ENCODE assay signal across 28 cellular contexts in genomic region chr2:159224061-159224813, GRCh38.
A peak's percentile ranks its signal among the peaks of the same experiment; 100 is the strongest.
DNase-seq lines count a peak whose midpoint lies in the region; ATAC-seq, FAIRE-seq and TF ChIP-seq lines count a peak whose summit lies in the region.
"Had no signal": no experiment of that assay in that cellular context is flagged by ENCODE, and none has a peak within 500 bp of the region (broad histone marks: within the 10 kb centered on the region; RNA-seq: fewer than 3 reads in every experiment).

No MANE protein-coding gene starts in this region.

- H3F3A ChIP-seq in neural progenitor cell (ENCODE audit: low read depth), result no peaks in the 10 kb centered on the region

- no peaks in the 10 kb centered on the region for H3K9me3 ChIP-seq in DND-41 (ENCODE audit: insufficient read depth, low read length, severe bottlenecking)
- H3K9me3 ChIP-seq in K562 (replicated peaks; ENCODE audit: control insufficient read depth, insufficient read depth, low read depth, low read length), result no peaks in the 10 kb centered on the region
- no peaks in the 10 kb centered on the region for H3K9me3 ChIP-seq in right cardiac atrium (ENCODE audit: control insufficient read depth, low read length)
- no peaks in the 10 kb centered on the region for H3K9me3 ChIP-seq in neural progenitor cell (ENCODE audit: low read depth)
- H3K9me3 ChIP-seq: mucosa of descending colon, pancreas, tibial artery had no signal

- peaks cover 33% of the 10 kb centered on the region for H3K36me3 Mint-ChIP-seq in neural progenitor cell
- H3K36me3 Mint-ChIP-seq: activated naive CD4-positive, alpha-beta T cell treated with anti-CD3 and anti-CD28 coated beads, Interleukin-2, amount 50 U/mL, for 24 hours; CD8-positive, alpha-beta T cell had no signal

- BruUV-seq in K562 (replicated peaks; lab: Mats Ljungman, UMichigan), result no TSS peak

- WGBS in K562 (ENCODE audit: insufficient coverage, low coverage, missing lambda C conversion rate), result 46% methylated on average over 17 of the region's 17 CpGs
- 86% methylated on average over 17 of the region's 17 CpGs for WGBS in right cardiac atrium

- DNase-seq in DND-41 (no peak), K562 (ENCODE audit: extremely low read depth in 1 of 4, low spot score in 3 of 4) (no peak), right cardiac atrium (no peak), neural progenitor cell (ENCODE audit: low spot score) (no peak), NCI-H187 treated with DMSO at 0.1 percent for 48 hours (lab: John Stamatoyannopoulos, UW) (no peak), NCI-H2107 treated with DMSO at 0.1 percent for 48 hours (lab: John Stamatoyannopoulos, UW; ENCODE audit: unreplicated experiment) (no peak), ACHN (no peak)
- DNase-seq: activated CD4-positive, alpha-beta T cell treated with anti-CD3 and anti-CD28 coated beads for 4 hours; activated CD8-positive, alpha-beta T cell treated with anti-CD3 and anti-CD28 coated beads, Interleukin-2, amount 10 ng/mL, durations not matched to agents 7 days and 5 days; activated T-cell treated with anti-CD3 and anti-CD28 coated beads for 4 hours; amniotic stem cell; CD8-positive, alpha-beta T cell; GOT3; MM.1S; mucosa of descending colon; NCI-H2029; NCI-H226; NCI-H69; pancreas; stimulated activated CD4-positive, alpha-beta T cell treated with anti-CD3 and anti-CD28 coated beads, Interleukin-1b, Interleukin-23, amount 100 ng/mL, for 48 hours; stimulated activated naive CD8-positive, alpha-beta T cell treated with anti-CD3 and anti-CD28 coated beads, Interleukin-15, amount 100 ng/mL, for 72 hours; tibial artery had no signal

- H3K4me1 ChIP-seq in DND-41 (ENCODE audit: insufficient read depth, low read length) (peaks cover 37% of the 10 kb centered on the region), K562 (replicated peaks in 1 of 2; ENCODE audit: control insufficient read depth in 2 of 2, insufficient read depth in 2 of 2, low read length in 2 of 2) (peaks cover 6 to 7% of the 10 kb centered on the region in 2 experiments), right cardiac atrium (ENCODE audit: control insufficient read depth, insufficient read depth, low read length) (peaks cover 10% of the 10 kb centered on the region), neural progenitor cell (peaks cover 14% of the 10 kb centered on the region)
- H3K4me1 ChIP-seq: pancreas, tibial artery had no signal

- in situ Hi-C loops in K562 (cut with MboI) (no loop called here), ACHN (cut with HindIII; ENCODE audit: low pct_ligation_motif_present, low pct_unique_long_range_greater_than_20kb, low sequenced_read_pairs) (no loop called here)

- H3K9me1 ChIP-seq in K562 (ENCODE audit: control insufficient read depth, insufficient read depth, low read length), result no peaks in the 10 kb centered on the region

- no peaks in the 10 kb centered on the region for H4K20me1 ChIP-seq in DND-41 (ENCODE audit: insufficient read depth, low read length)
- H4K20me1 ChIP-seq in K562 (replicated peaks; ENCODE audit: control insufficient read depth, insufficient read depth, low read length), result no peaks in the 10 kb centered on the region
- no peaks in the 10 kb centered on the region for H4K20me1 ChIP-seq in neural progenitor cell (ENCODE audit: low read depth)

- H3K9me3 Mint-ChIP-seq in neural progenitor cell, result no peaks in the 10 kb centered on the region
- H3K9me3 Mint-ChIP-seq: activated naive CD4-positive, alpha-beta T cell treated with anti-CD3 and anti-CD28 coated beads, Interleukin-2, amount 50 U/mL, for 24 hours; CD8-positive, alpha-beta T cell; stimulated activated naive CD8-positive, alpha-beta T cell treated with anti-CD3 and anti-CD28 coated beads, Interleukin-15, amount 100 ng/mL, for 72 hours had no signal

- peak overlapping the region; percentile 81 for H3K27ac Mint-ChIP-seq in neural progenitor cell
- H3K27ac Mint-ChIP-seq: activated CD8-positive, alpha-beta T cell treated with anti-CD3 and anti-CD28 coated beads, Interleukin-2, amount 10 ng/mL, durations not matched to agents 7 days and 5 days; activated naive CD4-positive, alpha-beta T cell treated with anti-CD3 and anti-CD28 coated beads, Interleukin-2, amount 50 U/mL, for 24 hours; CD8-positive, alpha-beta T cell; stimulated activated naive CD8-positive, alpha-beta T cell treated with anti-CD3 and anti-CD28 coated beads, Interleukin-15, amount 100 ng/mL, for 72 hours had no signal

- no peak for TF ChIP-seq CTCF in DND-41 (IDR thresholded peaks at IDR 0.05; ENCODE audit: borderline replicate concordance, extremely low read depth, low read length, poor library complexity, severe bottlenecking)
- TF ChIP-seq CTCF in K562 (IDR thresholded peaks at IDR 0.05 in 2 of 3, conservative IDR thresholded peaks at IDR 0.05 in 1 of 3; ENCODE audit: insufficient read depth in 2 of 3, low read depth in 1 of 3, low read length in 3 of 3), result no peak
- TF ChIP-seq CTCF in neural progenitor cell (IDR thresholded peaks at IDR 0.05), result no peak

- no peak for ATAC-seq in DND-41 (ENCODE audit: insufficient read depth, low read depth)
- ATAC-seq in K562, result peak; percentile 43
- no peak for ATAC-seq in right cardiac atrium
- no peak for ATAC-seq in GM21825 (IDR thresholded peaks at IDR 0.05; ENCODE audit: unreplicated experiment)
- ATAC-seq: activated CD8-positive, alpha-beta T cell treated with anti-CD3 and anti-CD28 coated beads, Interleukin-2, amount 10 ng/mL, durations not matched to agents 7 days and 5 days; CD8-positive, alpha-beta T cell; mucosa of descending colon; Panc1; pancreas; stimulated activated naive CD8-positive, alpha-beta T cell treated with anti-CD3 and anti-CD28 coated beads, Interleukin-15, amount 100 ng/mL, for 72 hours had no signal

- H3K27me3 ChIP-seq in DND-41 (ENCODE audit: insufficient read depth, low read length, poor library complexity), result no peaks in the 10 kb centered on the region
- H3K27me3 ChIP-seq in K562 (ENCODE audit: control insufficient read depth in 2 of 2, insufficient read depth in 2 of 2, low read length in 2 of 2), result peaks cover 8 to 10% of the 10 kb centered on the region in 2 experiments
- H3K27me3 ChIP-seq in right cardiac atrium (ENCODE audit: control insufficient read depth, insufficient read depth), result no peaks in the 10 kb centered on the region
- H3K27me3 ChIP-seq in neural progenitor cell, result no peaks in the 10 kb centered on the region
- H3K27me3 ChIP-seq: pancreas, tibial artery had no signal

- POLR2A ChIA-PET in K562 (lab: Yijun Ruan, JAX), result interaction anchor here (0.8 to 1.8 kb wide), 6 partner anchors 8 to 28 kb away, joined by 3 to 5 read pairs (median 4); no protein-coding TSS in a partner anchor

- intact Hi-C loops in K562 (cut with micrococcal nuclease), result no loop called here
- intact Hi-C loops in right cardiac atrium (cut with DNase I), result no loop called here

- TF ChIP-seq EP300 in K562 (IDR thresholded peaks at IDR 0.05; ENCODE audit: low read length), result no peak

- peaks cover 43% of the 10 kb centered on the region for H3K4me1 Mint-ChIP-seq in neural progenitor cell

- H3K27me3 Mint-ChIP-seq in neural progenitor cell (ENCODE audit: insufficient read depth, low read depth), result no peaks in the 10 kb centered on the region
- H3K27me3 Mint-ChIP-seq: activated naive CD4-positive, alpha-beta T cell treated with anti-CD3 and anti-CD28 coated beads, Interleukin-2, amount 50 U/mL, for 24 hours; stimulated activated naive CD8-positive, alpha-beta T cell treated with anti-CD3 and anti-CD28 coated beads, Interleukin-15, amount 100 ng/mL, for 72 hours had no signal

- TF ChIP-seq POLR2A in K562 (conservative IDR thresholded peaks at IDR 0.05), result no peak

- H3K36me3 ChIP-seq in DND-41 (ENCODE audit: insufficient read depth, low read length) (peaks cover 36% of the 10 kb centered on the region), K562 (ENCODE audit: control insufficient read depth, insufficient read depth, low read length) (no peaks in the 10 kb centered on the region), neural progenitor cell (no peaks in the 10 kb centered on the region)

- H3K9ac ChIP-seq in DND-41 (ENCODE audit: low read depth, low read length) (no peak overlapping the region), K562 (ENCODE audit: insufficient read depth in 1 of 2, low read depth in 2 of 2, low read length in 2 of 2) (peak overlapping the region in 1 of 2 experiments; percentile 65; a peak in 1 of 4 replicates), neural progenitor cell (no peak overlapping the region)

- no peak overlapping the region for H3K4me3 Mint-ChIP-seq in neural progenitor cell
- H3K4me3 Mint-ChIP-seq: activated CD8-positive, alpha-beta T cell treated with anti-CD3 and anti-CD28 coated beads, Interleukin-2, amount 10 ng/mL, durations not matched to agents 7 days and 5 days; activated naive CD4-positive, alpha-beta T cell treated with anti-CD3 and anti-CD28 coated beads, Interleukin-2, amount 50 U/mL, for 24 hours; CD8-positive, alpha-beta T cell; stimulated activated naive CD8-positive, alpha-beta T cell treated with anti-CD3 and anti-CD28 coated beads, Interleukin-15, amount 100 ng/mL, for 72 hours had no signal

- no peak for FAIRE-seq in K562 (lab: Jason Lieb, UNC)
- FAIRE-seq: GM19239, islet of Langerhans, pancreas had no signal

- CTCF ChIA-PET in K562 (lab: Yijun Ruan, JAX; ENCODE audit: low intra/inter-chr PET ratio), result no interaction called here

- no peak overlapping the region for H3K4me3 ChIP-seq in DND-41 (ENCODE audit: low read depth in 1 of 2, low read length in 2 of 2)
- no peak overlapping the region for H3K4me3 ChIP-seq in K562
- H3K4me3 ChIP-seq in right cardiac atrium (ENCODE audit: low read length), result no peak overlapping the region
- H3K4me3 ChIP-seq in neural progenitor cell, result no peak overlapping the region
- H3K4me3 ChIP-seq: lung, mucosa of descending colon, pancreas, tibial artery had no signal

- H3K4me2 ChIP-seq in DND-41 (ENCODE audit: insufficient read depth, low read length), result no peak overlapping the region
- no peak overlapping the region for H3K4me2 ChIP-seq in K562 (ENCODE audit: insufficient read depth, low read length)
- H3K4me2 ChIP-seq in neural progenitor cell, result no peak overlapping the region

- H3K79me2 ChIP-seq in DND-41 (ENCODE audit: insufficient read depth, low read length), result no peaks in the 10 kb centered on the region
- H3K79me2 ChIP-seq in K562 (ENCODE audit: control insufficient read depth, insufficient read depth, low read length), result no peaks in the 10 kb centered on the region
- no peaks in the 10 kb centered on the region for H3K79me2 ChIP-seq in neural progenitor cell (ENCODE audit: low read depth)

- TF ChIP-seq RAD21 in K562 (CRISPR knock-in tag; conservative IDR thresholded peaks at IDR 0.05 in 1 of 2, IDR thresholded peaks at IDR 0.05 in 1 of 2), result no peak

- H3K27ac ChIP-seq in DND-41 (ENCODE audit: low read length) (peak overlapping the region; percentile 12; the same call in 1 of the 2 replicates), K562 (ENCODE audit: extremely low read depth, low read depth, low read length) (no peak overlapping the region), right cardiac atrium (ENCODE audit: low read length) (peak overlapping the region; percentile 69), neural progenitor cell (no peak overlapping the region)
- H3K27ac ChIP-seq: pancreas, tibial artery had no signal

- H2AFZ ChIP-seq in DND-41 (ENCODE audit: low read depth, low read length) (no peak overlapping the region), K562 (ENCODE audit: low read depth, low read length) (peak overlapping the region; percentile 40; the same call in 1 of the 2 replicates), neural progenitor cell (replicated peaks) (no peak overlapping the region)

TF ChIP-seq in K562, 482 proteins besides CTCF, POLR2A, EP300 and RAD21 (continues in another document):
- TF ChIP-seq PTRF (tag; IDR thresholded peaks at IDR 0.05), result no peak

Comparison
In these comparisons a context has a peak if more than half of its experiments do, and no peak if none do; other contexts are left out.
1. H3K27ac ChIP-seq: peak in DND-41 (single experiment) and right cardiac atrium (single experiment); none in K562 (single experiment) and neural progenitor cell (single experiment).